In genomic region chr15:68957686-68958085, GRCh38 we compare ENCODE assay signal across 25 cellular contexts. TPM values are rescaled to one million over a fixed set of nuclear protein-coding genes. Genes with fewer than 3 reads are reported as not detected.
"Had no signal": no experiment of that assay in that cellular context is flagged by ENCODE, and none has a peak within 500 bp of the region (broad histone marks: within the 10 kb centered on the region; RNA-seq: fewer than 3 reads in every experiment).

No MANE protein-coding gene starts in this region.

- H3K27ac ChIP-seq: neural progenitor cell, ovary, parathyroid adenoma, psoas muscle, right lobe of liver, sigmoid colon, suprapubic skin, testis, tibial artery, transverse colon, vagina had no signal

- H3K4me1 ChIP-seq: neural progenitor cell, parathyroid adenoma, psoas muscle, right lobe of liver, sigmoid colon, suprapubic skin, testis, tibial artery, transverse colon, vagina had no signal

- H3K4me3 ChIP-seq: neural progenitor cell, ovary, psoas muscle, right lobe of liver, sigmoid colon, suprapubic skin, testis, tibial artery, transverse colon, vagina had no signal

- H3K27me3 ChIP-seq: neural progenitor cell, ovary, right lobe of liver, sigmoid colon, testis, vagina had no signal

- H3K9me3 ChIP-seq: ovary, psoas muscle, right lobe of liver, sigmoid colon, suprapubic skin, testis, tibial artery, transverse colon, vagina had no signal

- ATAC-seq: natural killer cell; psoas muscle; right cardiac atrium; right lobe of liver; stimulated activated effector memory CD8-positive, alpha-beta T cell treated with anti-CD3 and anti-CD28 coated beads, Interleukin-12 subunit alpha, Interleukin-12 subunit beta, amount 100 ng/mL, for 72 hours; stimulated activated naive B cell treated with anti-CD40 and anti-IgM and Interleukin-4, amounts not matched to agents 10 μg/mL and 1 μg/mL and 100 μg/mL, for 72 hours had no signal

- DNase-seq: natural killer cell; occipital lobe; ovary; posterior cingulate gyrus; psoas muscle; right cardiac atrium; right lobe of liver; sigmoid colon; small intestine; stimulated activated CD4-positive, alpha-beta T cell treated with anti-CD3 and anti-CD28 coated beads, Interleukin-15, amount 100 ng/mL, for 24 hours; stimulated activated CD4-positive, alpha-beta T cell treated with anti-CD3 and anti-CD28 coated beads, Interleukin-2, amount 100 ng/mL, for 24 hours; stimulated activated CD4-positive, alpha-beta T cell treated with anti-CD3 and anti-CD28 coated beads, Interleukin-2, amount 100 ng/mL, for 48 hours; stimulated activated CD4-positive, alpha-beta T cell treated with anti-CD3 and anti-CD28 coated beads, Interleukin-4, amount 100 ng/mL, for 24 hours; stimulated activated naive B cell treated with anti-CD40 and anti-IgM and Interleukin-4, amounts not matched to agents 10 μg/mL and 1 μg/mL and 100 μg/mL, for 72 hours; stimulated activated naive CD4-positive, alpha-beta T cell treated with Interleukin-2 at 50 U/mL for 16 hours; substantia nigra; testis; tibial artery; transverse colon had no signal

- H3K36me3 ChIP-seq: neural progenitor cell, ovary, right lobe of liver, sigmoid colon, suprapubic skin, tibial artery, transverse colon, vagina had no signal

RNA-seq across cellular contexts. Expression of gene SPESP1, which starts 27.4 kb away (rescaled TPM):
- total RNA-seq: progenitor cell of endocrine pancreas had no signal

RNA-seq across cellular contexts. Expression of gene NOX5, which starts 56.8 kb away (rescaled TPM):
- total RNA-seq: progenitor cell of endocrine pancreas had no signal
